In the genomic region with DNA sequence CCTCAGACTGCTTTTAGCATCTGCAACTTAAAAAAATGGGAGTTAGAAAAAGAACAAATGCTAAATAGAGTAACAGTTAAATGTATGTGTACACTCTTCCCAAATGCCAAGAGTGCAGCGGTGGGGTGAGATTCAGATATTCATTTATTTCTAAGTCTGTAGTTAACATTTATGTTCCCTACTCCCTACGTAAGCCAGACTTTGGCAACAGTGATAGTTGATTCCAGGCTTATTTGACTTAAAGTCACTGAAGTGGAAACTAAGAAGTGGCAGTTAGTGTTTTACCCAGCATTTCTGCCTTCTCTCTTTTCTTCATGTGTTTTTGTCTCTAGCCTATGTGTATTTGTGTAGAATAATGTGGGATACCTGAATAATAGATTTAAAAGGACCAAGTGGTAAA, we compare ENCODE assay signal across 18 cellular contexts. TPM values are rescaled to one million over a fixed set of nuclear protein-coding genes. Genes with fewer than 3 reads are reported as not detected.
A peak's percentile ranks its signal among the peaks of the same experiment; 100 is the strongest.
DNase-seq lines count a peak whose midpoint lies in the region; ATAC-seq, FAIRE-seq and TF ChIP-seq lines count a peak whose summit lies in the region.
"Had no signal": no experiment of that assay in that cellular context is flagged by ENCODE, and none has a peak within 500 bp of the region (broad histone marks: within the 10 kb centered on the region; RNA-seq: fewer than 3 reads in every experiment).

No MANE protein-coding gene starts in this region.

- H3K9me3 ChIP-seq in A549: no peaks in the 10 kb centered on the region
- H3K9me3 ChIP-seq in BLaER1 treated with 17β-estradiol and CSF1 and Interleukin-3, amounts not matched to agents 10 nM and 100 nM (replicated peaks in 1 of 11): no peaks in the 10 kb centered on the region
- no peaks in the 10 kb centered on the region for H3K9me3 ChIP-seq in OCI-LY1 (ENCODE audit: low read length)
- no peaks in the 10 kb centered on the region for H3K9me3 ChIP-seq in H1 (ENCODE audit: insufficient read depth in 2 of 2, low read depth in 1 of 2, low read length in 1 of 2)
- no peaks in the 10 kb centered on the region for H3K9me3 ChIP-seq in effector memory CD4-positive, alpha-beta T cell (ENCODE audit: control insufficient read depth, low read length)
- H3K9me3 ChIP-seq in body of pancreas: no peaks in the 10 kb centered on the region
- H3K9me3 ChIP-seq: ovary had no signal

- H3K4me1 ChIP-seq in A549 (peaks cover 23% of the 10 kb centered on the region), OCI-LY1 (ENCODE audit: insufficient read depth, low read length, severe bottlenecking) (peaks cover 40% of the 10 kb centered on the region), H1 (replicated peaks in 1 of 4; ENCODE audit: control insufficient read depth in 3 of 4, insufficient read depth in 4 of 4, low read length in 3 of 4) (peaks cover 0 to 9% (median 6%) of the 10 kb centered on the region in 4 experiments; a peak in 5 of 7 replicates), body of pancreas (peaks cover 32% of the 10 kb centered on the region)
- H3K4me1 ChIP-seq in BLaER1 treated with 17β-estradiol and CSF1 and Interleukin-3, amounts not matched to agents 10 nM and 100 nM: peaks cover 16 to 39% (median 32%) of the 10 kb centered on the region in 10 experiments
- peaks cover 2% of the 10 kb centered on the region for H3K4me1 ChIP-seq in effector memory CD4-positive, alpha-beta T cell (ENCODE audit: control insufficient read depth, insufficient read depth, low read length, poor library complexity, severe bottlenecking)

- H3K4me2 ChIP-seq in A549 (peak overlapping the region; percentile 94; the same call in 2 of the 3 replicates), OCI-LY1 (ENCODE audit: low read length) (peak overlapping the region; percentile 93; the same call in 1 of the 2 replicates), H1 (ENCODE audit: insufficient read depth in 1 of 2, low read depth in 2 of 2, low read length in 2 of 2) (peak overlapping the region; percentile 6 to 47; a peak in 1 of 4 replicates)
- H3K4me2 ChIP-seq in BLaER1 treated with 17β-estradiol and CSF1 and Interleukin-3, amounts not matched to agents 10 nM and 100 nM: peak overlapping the region; percentile 45 to 99 (median 90); a peak in 18 of 22 replicates
- H3K4me2 ChIP-seq: smooth muscle cell had no signal

- no peak overlapping the region for H2BK15ac ChIP-seq in H1 (ENCODE audit: low read length)

- no peaks in the 10 kb centered on the region for H3K27me3 ChIP-seq in BLaER1 treated with 17β-estradiol and CSF1 and Interleukin-3, amounts not matched to agents 10 nM and 100 nM
- no peaks in the 10 kb centered on the region for H3K27me3 ChIP-seq in OCI-LY1 (ENCODE audit: insufficient read depth, low read length)
- H3K27me3 ChIP-seq in H1 (replicated peaks in 1 of 4; ENCODE audit: control insufficient read depth in 3 of 4, extremely low read depth in 1 of 4, insufficient read depth in 3 of 4, low read length in 3 of 4): no peaks in the 10 kb centered on the region
- no peaks in the 10 kb centered on the region for H3K27me3 ChIP-seq in effector memory CD4-positive, alpha-beta T cell (replicated peaks; ENCODE audit: control insufficient read depth, insufficient read depth, low read length, poor library complexity, severe bottlenecking)
- H3K27me3 ChIP-seq in body of pancreas: no peaks in the 10 kb centered on the region
- H3K27me3 ChIP-seq: ovary had no signal

- H3K79me2 ChIP-seq in OCI-LY1 (ENCODE audit: insufficient read depth, low read length) (peaks cover 38% of the 10 kb centered on the region), H1 (ENCODE audit: control insufficient read depth in 1 of 2, insufficient read depth in 2 of 2, low read length in 2 of 2) (peaks cover 13 to 60% of the 10 kb centered on the region in 2 experiments)

- peaks cover 42 to 89% (median 79%) of the 10 kb centered on the region in 11 experiments; a peak in 21 of 22 replicates for H4K20me1 ChIP-seq in BLaER1 treated with 17β-estradiol and CSF1 and Interleukin-3, amounts not matched to agents 10 nM and 100 nM
- H4K20me1 ChIP-seq in OCI-LY1 (ENCODE audit: insufficient read depth, low read length): peaks cover 19% of the 10 kb centered on the region
- peaks cover 20 to 24% of the 10 kb centered on the region in 2 experiments for H4K20me1 ChIP-seq in H1 (replicated peaks in 1 of 2; ENCODE audit: control insufficient read depth in 1 of 2, insufficient read depth in 2 of 2, low read length in 2 of 2)

- no peak overlapping the region for H3K4me3 ChIP-seq in A549
- peak overlapping the region in 1 of 10 experiments; percentile 23; a peak in 3 of 20 replicates for H3K4me3 ChIP-seq in BLaER1 treated with 17β-estradiol and CSF1 and Interleukin-3, amounts not matched to agents 10 nM and 100 nM
- peak overlapping the region; percentile 99 for H3K4me3 ChIP-seq in OCI-LY1 (ENCODE audit: low read depth, low read length, poor library complexity, severe bottlenecking)
- peak overlapping the region in 1 of 4 experiments; percentile 97; a peak in 2 of 8 replicates for H3K4me3 ChIP-seq in H1 (ENCODE audit: extremely low read depth in 1 of 4, insufficient read depth in 2 of 4, low read depth in 3 of 4, low read length in 4 of 4)
- H3K4me3 ChIP-seq in effector memory CD4-positive, alpha-beta T cell (ENCODE audit: insufficient read depth, low read depth, low read length, poor library complexity, severe bottlenecking): no peak overlapping the region
- no peak overlapping the region for H3K4me3 ChIP-seq in body of pancreas
- H3K4me3 ChIP-seq: ovary, SJSA1, smooth muscle cell had no signal

- H2AFZ ChIP-seq in OCI-LY1 (ENCODE audit: low read length) (no peak overlapping the region), H1 (ENCODE audit: low read length) (no peak overlapping the region)

- no peak overlapping the region for H2AK5ac ChIP-seq in H1 (ENCODE audit: low read depth, low read length)

- no peak overlapping the region for H3K4ac ChIP-seq in H1 (replicated peaks; ENCODE audit: insufficient read length, low read depth, low read length)

- TF ChIP-seq POLR2A in A549 (IDR thresholded peaks at IDR 0.05; ENCODE audit: low read length): no peak
- no peak; a peak in 1 of 3 replicates for TF ChIP-seq POLR2A in H1 (IDR thresholded peaks at IDR 0.05; ENCODE audit: control extremely low read depth in 1 of 2, low read depth in 2 of 2, low read length in 2 of 2)
- no peak for TF ChIP-seq POLR2A in body of pancreas (IDR thresholded peaks at IDR 0.05)

- H2BK20ac ChIP-seq in H1 (ENCODE audit: low read length): no peak overlapping the region

- H3K9ac ChIP-seq in BLaER1 treated with 17β-estradiol and CSF1 and Interleukin-3, amounts not matched to agents 10 nM and 100 nM: peak overlapping the region in 5 of 11 experiments; percentile 4 to 59 (median 19); a peak in 4 of 22 replicates
- H3K9ac ChIP-seq in OCI-LY1 (ENCODE audit: low read length) (peak overlapping the region; percentile 1; the same call in 1 of the 2 replicates), H1 (replicated peaks in 1 of 4; ENCODE audit: extremely low read depth in 1 of 4, low read depth in 3 of 4, low read length in 3 of 4) (no peak overlapping the region)

- ATAC-seq in A549 (no peak), GM21576 (IDR thresholded peaks at IDR 0.05; ENCODE audit: unreplicated experiment) (no peak), body of pancreas (no peak)

- WGBS in A549 (ENCODE audit: missing lambda C conversion rate): 86% methylated on average over 2 of the region's 2 CpGs
- WGBS in H1 (ENCODE audit: extremely low coverage in 1 of 2, insufficient coverage in 1 of 2, insufficient read length in 1 of 2, insufficient replicate concordance in 2 of 2, low coverage in 1 of 2, low lambda C conversion rate in 2 of 2, missing lambda C conversion rate in 1 of 2), 2 experiments: 100% methylated on average over 2 of the region's 2 CpGs; no CpG with 5 or more reads in 1 of the 2 experiments
- WGBS in body of pancreas, 2 donors: 90 to 91% methylated on average over 2 of the region's 2 CpGs

- intact Hi-C loops in body of pancreas (cut with DNase I): no loop called here

- TF ChIP-seq CTCF in A549 (IDR thresholded peaks at IDR 0.05): no peak
- no peak for TF ChIP-seq CTCF in OCI-LY1 (IDR thresholded peaks at IDR 0.05; ENCODE audit: low read length)
- no peak for TF ChIP-seq CTCF in H1 (IDR thresholded peaks at IDR 0.05; ENCODE audit: control extremely low read depth in 1 of 3, insufficient read depth in 1 of 3, low read depth in 1 of 3, low read length in 3 of 3)
- no peak for TF ChIP-seq CTCF in body of pancreas (IDR thresholded peaks at IDR 0.05)

- no peak overlapping the region for H4K91ac ChIP-seq in H1 (replicated peaks; ENCODE audit: insufficient read length, low read length)

- H2BK5ac ChIP-seq in H1 (ENCODE audit: low read depth, low read length): no peak overlapping the region

- TF ChIP-seq EP300 in A549 (IDR thresholded peaks at IDR 0.05) (no peak), H1 (IDR thresholded peaks at IDR 0.05; ENCODE audit: borderline replicate concordance in 1 of 2, low read depth in 2 of 2, low read length in 2 of 2) (no peak)

- H4K5ac ChIP-seq in H1 (ENCODE audit: insufficient read length, low read depth, low read length): no peak overlapping the region

- H2BK120ac ChIP-seq in H1 (replicated peaks; ENCODE audit: low read depth, low read length): no peak overlapping the region

- H3K27ac ChIP-seq in A549: no peak overlapping the region
- H3K27ac ChIP-seq in BLaER1 treated with 17β-estradiol and CSF1 and Interleukin-3, amounts not matched to agents 10 nM and 100 nM: no peak overlapping the region; a peak in 1 of 22 replicates
- H3K27ac ChIP-seq in OCI-LY1 (ENCODE audit: low read depth, low read length, poor library complexity, severe bottlenecking): no peak overlapping the region
- no peak overlapping the region for H3K27ac ChIP-seq in H1 (ENCODE audit: low read depth, low read length)
- H3K27ac ChIP-seq in effector memory CD4-positive, alpha-beta T cell (ENCODE audit: insufficient read depth, low read length, poor library complexity, severe bottlenecking): no peak overlapping the region
- H3K27ac ChIP-seq in body of pancreas: no peak overlapping the region
- H3K27ac ChIP-seq: C4-2B, epithelial cell of prostate, ovary, SJSA1 had no signal

- H3K23ac ChIP-seq in H1 (ENCODE audit: insufficient read length): no peak overlapping the region

- H3K23me2 ChIP-seq in H1 (ENCODE audit: low read depth, low read length): no peaks in the 10 kb centered on the region; the same call in 1 of the 2 replicates

- no peak overlapping the region for H3K18ac ChIP-seq in H1 (ENCODE audit: extremely low read depth, low read length)

- H3K56ac ChIP-seq in H1 (replicated peaks; ENCODE audit: insufficient read length, low read depth, low read length): no peak overlapping the region

- POLR2A ChIA-PET in A549 (lab: Yijun Ruan, JAX) (no interaction called here), H1 (lab: Charles Lee; ENCODE audit: partially characterized antibody) (interaction anchor here (0.7 to 1.5 kb wide), 5 partner anchors 8 to 31 kb away, joined by 3 to 5 read pairs (median 3); no protein-coding TSS in a partner anchor)

- FAIRE-seq in A549 (lab: Jason Lieb, UNC): no peak
- FAIRE-seq in H1 (lab: Jason Lieb, UNC): no peak
- FAIRE-seq: keratinocyte had no signal

- no peak for TF ChIP-seq RAD21 in A549 (conservative IDR thresholded peaks at IDR 0.05 in 1 of 2, IDR thresholded peaks at IDR 0.05 in 1 of 2)
- no peak for TF ChIP-seq RAD21 in H1 (IDR thresholded peaks at IDR 0.05 in 1 of 2, conservative IDR thresholded peaks at IDR 0.05 in 1 of 2; ENCODE audit: low read depth in 2 of 2, low read length in 2 of 2)

- H2BK12ac ChIP-seq in H1 (ENCODE audit: low read depth, low read length): no peak overlapping the region

- peaks cover 35% of the 10 kb centered on the region for H3F3A ChIP-seq in OCI-LY1 (ENCODE audit: insufficient read depth, low read length)

- CTCF ChIA-PET in A549 (lab: Yijun Ruan, JAX) (no interaction called here), H1 (lab: Charles Lee; ENCODE audit: partially characterized antibody) (interaction anchor here (1.0 to 1.7 kb wide), 2 partner anchors 21 to 43 kb away, joined by 3 read pairs; no protein-coding TSS in a partner anchor)

- 0 out of 2 replicates have a peak, but pooled peaks cover 4% of the 10 kb centered on the region for H3K79me1 ChIP-seq in H1 (ENCODE audit: low read depth, low read length)

- H3K14ac ChIP-seq in H1 (ENCODE audit: insufficient read length): no peak overlapping the region

- no peak overlapping the region for H4K8ac ChIP-seq in H1 (ENCODE audit: extremely low read depth, insufficient read depth, low read length)

- H3K36me3 ChIP-seq in BLaER1 treated with 17β-estradiol and CSF1 and Interleukin-3, amounts not matched to agents 10 nM and 100 nM: peaks cover 69 to 80% (median 77%) of the 10 kb centered on the region in 11 experiments
- peaks cover 81% of the 10 kb centered on the region for H3K36me3 ChIP-seq in OCI-LY1 (ENCODE audit: insufficient read depth, low read length)
- peaks cover 19 to 77% (median 57%) of the 10 kb centered on the region in 4 experiments for H3K36me3 ChIP-seq in H1 (ENCODE audit: control insufficient read depth in 2 of 4, insufficient read depth in 4 of 4, low read length in 3 of 4)
- peaks cover 32% of the 10 kb centered on the region for H3K36me3 ChIP-seq in effector memory CD4-positive, alpha-beta T cell (ENCODE audit: control insufficient read depth, insufficient read depth, low read length)
- H3K36me3 ChIP-seq in body of pancreas (replicated peaks in 1 of 2; ENCODE audit: insufficient read depth in 1 of 2, low read depth in 2 of 2): peaks cover 0 to 8% of the 10 kb centered on the region in 2 donors
- H3K36me3 ChIP-seq: ovary had no signal

- no peak for DNase-seq in A549 (ENCODE audit: low read depth in 1 of 2, low spot score in 1 of 2)
- no peak for DNase-seq in H1 (ENCODE audit: low read depth in 1 of 2, low spot score in 2 of 2)
- DNase-seq in stimulated activated naive CD4-positive, alpha-beta T cell (lab: John Stamatoyannopoulos, UW): no peak
- no peak for DNase-seq in effector memory CD4-positive, alpha-beta T cell
- no peak for DNase-seq in body of pancreas
- DNase-seq: DMS53, H7, NCI-H1417, NCI-H2227 treated with DMSO at 0.1 percent for 48 hours, ovary had no signal

- H3K9me2 ChIP-seq in OCI-LY1 (ENCODE audit: low read depth, low read length): no peaks in the 10 kb centered on the region

RNA-seq across cellular contexts. Expression of a gene that starts 4.5 kb away (rescaled TPM):
- polyA plus RNA-seq in A549 (2011; rRNA removed) (5.5 and 7.3 TPM in 2 replicates), A549 (2017; fragmentation: RNase III; extraction: RNeasy Plus Mini Kit Qiagen cat#74134 plus additional on column Dnase treatment) (4.9 to 5.1 TPM (median 4.9 TPM) in 3 replicates), H1 (2011; rRNA removed) (7.6 and 11.5 TPM in 2 replicates)
- polyA plus RNA-seq in A549 (2012; cell fraction: cytosol; rRNA removed): 1.3 and 1.5 TPM in 2 replicates
- polyA plus RNA-seq in A549 (2012; cell fraction: nucleus; rRNA removed): 4.2 and 8.7 TPM in 2 replicates
- polyA minus RNA-seq in A549 (2011; rRNA and poly(A)+ RNA removed): 9.1 and 10.8 TPM in 2 replicates
- total RNA-seq in H1 (2021; fragmentation: NEBNext Ultra II Directional; extraction: Animal tissue kit (Norgen Biotek cat#: 25700)): 28.2 and 36.9 TPM in 2 replicates
- 15.6 TPM for polyA plus RNA-seq in H1 (2011; cell fraction: cytosol; rRNA removed)
- polyA plus RNA-seq in H1 (2011; cell fraction: nucleus; rRNA removed): 22.8 TPM
- 6.7 to 18.2 TPM (median 7.5 TPM) in 4 replicates for polyA plus RNA-seq in H1 (2012, experiment 1 of 2)
- 0.84 TPM for polyA plus RNA-seq in H1 (2012, experiment 2 of 2)
- polyA plus RNA-seq in H1 (2013, experiment 1 of 2): 20.9 TPM
- polyA plus RNA-seq in H1 (2013, experiment 2 of 2): 16.5 TPM
- 24.9 and 26.4 TPM in 2 replicates for polyA minus RNA-seq in H1 (2011; rRNA and poly(A)+ RNA removed)
- polyA minus RNA-seq in H1 (2011; cell fraction: cytosol; rRNA and poly(A)+ RNA removed): 6.1 TPM
- polyA minus RNA-seq in H1 (2011; cell fraction: nucleus; rRNA and poly(A)+ RNA removed): 339 TPM
- 1 to 10 TPM; 7.5 to 9.6 TPM for total RNA-seq in body of pancreas

RNA-seq across cellular contexts. Expression of a gene that starts 46.4 kb away (rescaled TPM):
- polyA plus RNA-seq in A549 (2011; rRNA removed) (not detected in 2 replicates), A549 (2017; fragmentation: RNase III; extraction: RNeasy Plus Mini Kit Qiagen cat#74134 plus additional on column Dnase treatment) (not detected in 3 replicates), H1 (2011; rRNA removed) (0.39 and 0.74 TPM in 2 replicates)
- polyA plus RNA-seq in A549 (2012; cell fraction: cytosol; rRNA removed): not detected in 2 replicates
- polyA plus RNA-seq in A549 (2012; cell fraction: nucleus; rRNA removed): not detected in 2 replicates
- not detected in 2 replicates for polyA minus RNA-seq in A549 (2011; rRNA and poly(A)+ RNA removed)
- 0.20 and 0.23 TPM in 2 replicates for total RNA-seq in H1 (2021; fragmentation: NEBNext Ultra II Directional; extraction: Animal tissue kit (Norgen Biotek cat#: 25700))
- 0.63 TPM for polyA plus RNA-seq in H1 (2011; cell fraction: cytosol; rRNA removed)
- polyA plus RNA-seq in H1 (2011; cell fraction: nucleus; rRNA removed): 0.58 TPM
- 0.11 to 0.51 TPM (median 0.29 TPM) in 4 replicates for polyA plus RNA-seq in H1 (2012, experiment 1 of 2)
- not detected for polyA plus RNA-seq in H1 (2012, experiment 2 of 2)
- 0.79 TPM for polyA plus RNA-seq in H1 (2013, experiment 1 of 2)
- polyA plus RNA-seq in H1 (2013, experiment 2 of 2): 0.72 TPM
- polyA minus RNA-seq in H1 (2011; rRNA and poly(A)+ RNA removed): 3.1 and 4.2 TPM in 2 replicates
- not detected for polyA minus RNA-seq in H1 (2011; cell fraction: cytosol; rRNA and poly(A)+ RNA removed)
- polyA minus RNA-seq in H1 (2011; cell fraction: nucleus; rRNA and poly(A)+ RNA removed): 3.6 TPM
- not detected for total RNA-seq in body of pancreas
- total RNA-seq: SJSA1 had no signal

Comparison
In these comparisons a context has a peak if more than half of its experiments do, and no peak if none do; other contexts are left out.
1. H3K4me2 ChIP-seq: peak in every context shown above with its lines; median percentile 94 in A549; 93 in OCI-LY1; 90 in BLaER1 treated with 17β-estradiol and CSF1 and Interleukin-3, amounts not matched to agents 10 nM and 100 nM; 26 in H1.